In genomic region chr17:55654821-55655220, GRCh38 we compare ENCODE assay signal across 20 cellular contexts.
DNase-seq lines count a peak whose midpoint lies in the region; ATAC-seq, FAIRE-seq and TF ChIP-seq lines count a peak whose summit lies in the region.
"Had no signal": no experiment of that assay in that cellular context is flagged by ENCODE, and none has a peak within 500 bp of the region (broad histone marks: within the 10 kb centered on the region; RNA-seq: fewer than 3 reads in every experiment).

No MANE protein-coding gene starts in this region.

- no peak overlapping the region for H3K4me3 ChIP-seq in endothelial cell of umbilical vein (replicated peaks in 1 of 3; ENCODE audit: insufficient read depth in 1 of 3, low read depth in 1 of 3, low read length in 3 of 3)
- no peak overlapping the region for H3K4me3 ChIP-seq in aorta (ENCODE audit: low read length in 2 of 2)
- H3K4me3 ChIP-seq in heart right ventricle, result no peak overlapping the region
- H3K4me3 ChIP-seq: GM12878, GM23248 had no signal

- no peaks in the 10 kb centered on the region for H3K9me3 ChIP-seq in endothelial cell of umbilical vein (replicated peaks; ENCODE audit: control insufficient read depth, insufficient read depth, low read length)
- H3K9me3 ChIP-seq in aorta (ENCODE audit: control insufficient read depth, low read length), result no peaks in the 10 kb centered on the region
- no peaks in the 10 kb centered on the region for H3K9me3 ChIP-seq in heart right ventricle

- H3K79me2 ChIP-seq in endothelial cell of umbilical vein (ENCODE audit: control insufficient read depth, insufficient read depth, low read length), result no peaks in the 10 kb centered on the region

- ATAC-seq in sciatic nerve (peak; percentile 81), aorta (ENCODE audit: low FRiP score) (peak; percentile 38), heart right ventricle (no peak)
- ATAC-seq: GM12878 had no signal

- no peak overlapping the region for H3K4me2 ChIP-seq in endothelial cell of umbilical vein (ENCODE audit: insufficient read depth, low read length)

- H4K20me1 ChIP-seq in endothelial cell of umbilical vein (replicated peaks; ENCODE audit: control insufficient read depth, extremely low read depth, insufficient read depth, low read length), result no peaks in the 10 kb centered on the region

- no peaks in the 10 kb centered on the region for H3K9me1 ChIP-seq in endothelial cell of umbilical vein (replicated peaks; ENCODE audit: control insufficient read depth, extremely low read depth, insufficient read depth, low read length)

- 28 to 39% methylated on average over 5 of the region's 5 CpGs for WGBS in aorta, 2 donors
- WGBS in heart right ventricle, 2 donors, result 73 to 75% methylated on average over 5 of the region's 5 CpGs

- dilution Hi-C loops in endothelial cell of umbilical vein (cut with MboI; ENCODE audit: extremely low pct_ligation_motif_present, low sequenced_read_pairs), result no loop called here

- H3K27me3 ChIP-seq in endothelial cell of umbilical vein (ENCODE audit: control insufficient read depth in 2 of 2, insufficient read depth in 2 of 2, low read length in 2 of 2), result no peaks in the 10 kb centered on the region
- no peaks in the 10 kb centered on the region for H3K27me3 ChIP-seq in aorta (ENCODE audit: control insufficient read depth in 1 of 2, insufficient read depth in 2 of 2, low read length in 1 of 2)
- H3K27me3 ChIP-seq in heart right ventricle, result peaks cover 0 to 10% (median 0%) of the 10 kb centered on the region in 7 donors

- POLR2A ChIA-PET in endothelial cell of umbilical vein (lab: Charles Lee), result no interaction called here

- H3K27ac ChIP-seq in endothelial cell of umbilical vein (ENCODE audit: insufficient read depth, low read depth, low read length) (no peak overlapping the region), aorta (ENCODE audit: low read depth in 1 of 2, low read length in 2 of 2) (no peak overlapping the region), heart right ventricle (no peak overlapping the region)
- H3K27ac ChIP-seq: GM23248 had no signal

- H2AFZ ChIP-seq in endothelial cell of umbilical vein (ENCODE audit: low read depth, low read length), result no peak overlapping the region
- H2AFZ ChIP-seq: GM23248 had no signal

- intact Hi-C loops in endothelial cell of umbilical vein (cut with micrococcal nuclease) (no loop called here), sciatic nerve (cut with DNase I) (no loop called here), aorta (cut with DNase I) (no loop called here), heart right ventricle (cut with DNase I) (loop anchor here in 1 of 10 donors (5.0 kb wide), 1 partner anchor 62 kb away; no protein-coding TSS in a partner anchor)

- BruUV-seq in endothelial cell of umbilical vein (replicated peaks; lab: Mats Ljungman, UMichigan), result no TSS peak

- DNase-seq in endothelial cell of umbilical vein (ENCODE audit: low read depth, low spot score) (peak; percentile 9), left kidney (ENCODE audit: low read depth, low spot score) (peak; percentile 52), sciatic nerve (ENCODE audit: low spot score) (no peak), aorta (no peak), iPS-NIHi7 (ENCODE audit: extremely low spot score) (no peak), heart right ventricle (no peak), urothelium cell line (ENCODE audit: low spot score) (no peak), NCI-H82 (lab: John Stamatoyannopoulos, UW) (no peak)
- DNase-seq: C1 segment of cervical spinal cord; Calu3; CD4-positive, alpha-beta memory T cell; COR-L47; DND-41; GM23248; H7; HCEC 1CT had no signal

- no peak for TF ChIP-seq CTCF in endothelial cell of umbilical vein (IDR thresholded peaks at IDR 0.05; ENCODE audit: extremely low read depth in 1 of 2, insufficient read depth in 1 of 2, low read depth in 1 of 2, low read length in 2 of 2)
- TF ChIP-seq CTCF in heart right ventricle (IDR thresholded peaks at IDR 0.05), result no peak

- no peaks in the 10 kb centered on the region for H3K4me1 ChIP-seq in endothelial cell of umbilical vein (ENCODE audit: control insufficient read depth, extremely low read depth, insufficient read depth, low read length)
- no peaks in the 10 kb centered on the region for H3K4me1 ChIP-seq in aorta (ENCODE audit: control insufficient read depth in 1 of 2, insufficient read depth in 2 of 2, low read length in 2 of 2)
- peaks cover 0 to 6% (median 0%) of the 10 kb centered on the region in 9 donors for H3K4me1 ChIP-seq in heart right ventricle

- FAIRE-seq in endothelial cell of umbilical vein (lab: Jason Lieb, UNC), result no peak
- FAIRE-seq in urothelium cell line (lab: Jason Lieb, UNC), result no peak
- FAIRE-seq: G401.6, GM12878, GM19239, H1 had no signal

- CTCF ChIA-PET in endothelial cell of umbilical vein (lab: Charles Lee), result interaction anchor here (1.1 kb wide), 1 partner anchor 14 kb away, joined by 3 read pairs; no protein-coding TSS in a partner anchor

- no peak overlapping the region for H3K9ac ChIP-seq in endothelial cell of umbilical vein (replicated peaks; ENCODE audit: extremely low read depth, insufficient read depth, low read length)
- H3K9ac ChIP-seq: GM23248 had no signal

- H3K36me3 ChIP-seq in endothelial cell of umbilical vein (ENCODE audit: control insufficient read depth in 2 of 2, extremely low read depth in 1 of 2, insufficient read depth in 2 of 2, low read length in 2 of 2) (no peaks in the 10 kb centered on the region), aorta (ENCODE audit: control insufficient read depth in 1 of 2, insufficient read depth in 2 of 2, low read length in 1 of 2) (no peaks in the 10 kb centered on the region), heart right ventricle (no peaks in the 10 kb centered on the region)

- TF ChIP-seq POLR2A in endothelial cell of umbilical vein (IDR thresholded peaks at IDR 0.05; ENCODE audit: low read depth, low read length), result no peak

TF ChIP-seq in endothelial cell of umbilical vein, 7 proteins besides CTCF, POLR2A, EP300 and RAD21:
- TF ChIP-seq GATA2 (IDR thresholded peaks at IDR 0.05; ENCODE audit: insufficient read depth, insufficient read length, low read depth, low read length), result no peak
- no peak for TF ChIP-seq JUN (IDR thresholded peaks at IDR 0.05; ENCODE audit: borderline replicate concordance, insufficient read depth, insufficient read length, low read depth)
- no peak for TF ChIP-seq MYC (IDR thresholded peaks at IDR 0.05; ENCODE audit: low read depth, low read length)
- no peak for TF ChIP-seq FOS (IDR thresholded peaks at IDR 0.05; ENCODE audit: borderline replicate concordance, insufficient read depth, low read length)
- TF ChIP-seq EZH2 (IDR thresholded peaks at IDR 0.05; ENCODE audit: borderline replicate concordance, low read depth, low read length, severe bottlenecking), result no peak
- no peak for TF ChIP-seq POLR2AphosphoS5 (IDR thresholded peaks at IDR 0.05; ENCODE audit: insufficient read depth, low read depth, low read length)
- TF ChIP-seq MAX (IDR thresholded peaks at IDR 0.05; ENCODE audit: insufficient read depth, insufficient read length), result no peak
TF ChIP-seq in endothelial cell of umbilical vein: peak in this region for 0.

Comparison
In these comparisons a context has a peak if more than half of its experiments do, and no peak if none do; other contexts are left out.
1. DNase-seq: peak in endothelial cell of umbilical vein (single experiment) and left kidney (single experiment); none in sciatic nerve (single experiment), aorta (0 of 2), iPS-NIHi7 (single experiment), heart right ventricle (0 of 2), urothelium cell line (single experiment) and NCI-H82 (single experiment).
2. ATAC-seq: peak in sciatic nerve (single experiment) and aorta (single experiment); none in heart right ventricle (0 of 8).